ENCODE assay signal across 1 cellular context in genomic region chr2:86204458-86204857, GRCh38.
TF ChIP-seq lines count a peak whose summit lies in the region.

No MANE protein-coding gene starts in this region.

TF ChIP-seq in K562, 482 proteins besides CTCF, POLR2A, EP300 and RAD21 (continued from another document and continues in another):
- TF ChIP-seq, protein P1, sequence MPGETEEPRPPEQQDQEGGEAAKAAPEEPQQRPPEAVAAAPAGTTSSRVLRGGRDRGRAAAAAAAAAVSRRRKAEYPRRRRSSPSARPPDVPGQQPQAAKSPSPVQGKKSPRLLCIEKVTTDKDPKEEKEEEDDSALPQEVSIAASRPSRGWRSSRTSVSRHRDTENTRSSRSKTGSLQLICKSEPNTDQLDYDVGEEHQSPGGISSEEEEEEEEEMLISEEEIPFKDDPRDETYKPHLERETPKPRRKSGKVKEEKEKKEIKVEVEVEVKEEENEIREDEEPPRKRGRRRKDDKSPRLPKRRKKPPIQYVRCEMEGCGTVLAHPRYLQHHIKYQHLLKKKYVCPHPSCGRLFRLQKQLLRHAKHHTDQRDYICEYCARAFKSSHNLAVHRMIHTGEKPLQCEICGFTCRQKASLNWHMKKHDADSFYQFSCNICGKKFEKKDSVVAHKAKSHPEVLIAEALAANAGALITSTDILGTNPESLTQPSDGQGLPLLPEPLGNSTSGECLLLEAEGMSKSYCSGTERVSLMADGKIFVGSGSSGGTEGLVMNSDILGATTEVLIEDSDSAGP (CRISPR knock-in tag; IDR thresholded peaks at IDR 0.05): no peak
- TF ChIP-seq FOXP4 (CRISPR knock-in tag; IDR thresholded peaks at IDR 0.05; ENCODE audit: borderline replicate concordance) (no peak), TAL1 (IDR thresholded peaks at IDR 0.05) (peak; percentile 74), MTA3 (IDR thresholded peaks at IDR 0.05; ENCODE audit: borderline replicate concordance) (no peak; the same call in 1 of the 2 replicates), DEAF1 (CRISPR knock-in tag; IDR thresholded peaks at IDR 0.05) (no peak), ETV5 (CRISPR knock-in tag; IDR thresholded peaks at IDR 0.05; ENCODE audit: low read depth) (peak; percentile 73; the same call in 1 of the 2 replicates), ILF3 (IDR thresholded peaks at IDR 0.05; ENCODE audit: borderline replicate concordance) (no peak), PHF20 (IDR thresholded peaks at IDR 0.05; ENCODE audit: partially characterized antibody) (no peak), TCF3 (CRISPR knock-in tag; IDR thresholded peaks at IDR 0.05) (peak; percentile 81), ZBTB5 (IDR thresholded peaks at IDR 0.05) (no peak), MAFF (IDR thresholded peaks at IDR 0.05; ENCODE audit: low read length) (no peak), HDAC1 (IDR thresholded peaks at IDR 0.05) (peak in 1 of 2 experiments; percentile 70; a peak in 2 of 4 replicates), SMARCC2 (IDR thresholded peaks at IDR 0.05; ENCODE audit: low read depth) (peak; percentile 26; the same call in 1 of the 2 replicates), BRCA1 (IDR thresholded peaks at IDR 0.05) (no peak), BRCA1 (CRISPR knock-in tag; IDR thresholded peaks at IDR 0.05) (no peak), HDAC6 (IDR thresholded peaks at IDR 0.05; ENCODE audit: low read depth, low read length) (no peak), NCOA4 (IDR thresholded peaks at IDR 0.05; ENCODE audit: partially characterized antibody) (peak; percentile 34), NBN (IDR thresholded peaks at IDR 0.05; ENCODE audit: low read depth) (peak; percentile 71; the same call in 1 of the 2 replicates), ZKSCAN8 (CRISPR knock-in tag; IDR thresholded peaks at IDR 0.05) (no peak), ZNF75A (CRISPR knock-in tag; IDR thresholded peaks at IDR 0.05) (no peak), TRIM28 (IDR thresholded peaks at IDR 0.05) (no peak), MAZ (CRISPR knock-in tag; conservative IDR thresholded peaks at IDR 0.05 in 1 of 2, IDR thresholded peaks at IDR 0.05 in 1 of 2) (peak in 1 of 2 experiments; percentile 46; a peak in 1 of 4 replicates), CCNT2 (IDR thresholded peaks at IDR 0.05; ENCODE audit: borderline replicate concordance, extremely low read depth, insufficient read length, low read depth, low read length) (peak; percentile 52), POLR2AphosphoS5 (IDR thresholded peaks at IDR 0.05; ENCODE audit: control insufficient read depth, insufficient read depth, low read depth, low read length) (peak; percentile 56; the same call in 1 of the 2 replicates), ZNF175 (CRISPR knock-in tag; IDR thresholded peaks at IDR 0.05; ENCODE audit: low read depth) (no peak), NELFE (IDR thresholded peaks at IDR 0.05; ENCODE audit: insufficient read depth, insufficient read length) (no peak), ZNF384 (IDR thresholded peaks at IDR 0.05; ENCODE audit: low read depth, low read length) (peak; percentile 31; the same call in 1 of the 2 replicates), ZNF23 (CRISPR knock-in tag; IDR thresholded peaks at IDR 0.05) (no peak), HDAC2 (IDR thresholded peaks at IDR 0.05) (peak; percentile 85), SETDB1 (IDR thresholded peaks at IDR 0.05; ENCODE audit: low read length) (no peak), ARNT (IDR thresholded peaks at IDR 0.05) (no peak), XRCC5 (IDR thresholded peaks at IDR 0.05; ENCODE audit: low read depth, low read length) (no peak), NFXL1 (CRISPR knock-in tag; IDR thresholded peaks at IDR 0.05) (no peak), ETS2 (tag; IDR thresholded peaks at IDR 0.05; ENCODE audit: borderline replicate concordance, poor library complexity, severe bottlenecking) (no peak), CXXC5 (CRISPR knock-in tag; IDR thresholded peaks at IDR 0.05) (peak; percentile 51), NONO (IDR thresholded peaks at IDR 0.05; ENCODE audit: low read depth in 2 of 2, low read length in 1 of 2) (no peak), CBX1 (IDR thresholded peaks at IDR 0.05; ENCODE audit: low read depth) (no peak), IFI16 (CRISPR knock-in tag; IDR thresholded peaks at IDR 0.05) (no peak), ZNF121 (CRISPR knock-in tag; conservative IDR thresholded peaks at IDR 0.05) (no peak), RCOR1 (IDR thresholded peaks at IDR 0.05; ENCODE audit: borderline replicate concordance in 1 of 2, low read depth in 2 of 2, low read length in 2 of 2) (peak; percentile 67 to 94; a peak in 3 of 4 replicates), MTA2 (IDR thresholded peaks at IDR 0.05; ENCODE audit: low read depth) (peak; percentile 58), NEUROD1 (IDR thresholded peaks at IDR 0.05; ENCODE audit: borderline replicate concordance, low read depth, low read length, partially characterized antibody) (peak; percentile 44), ZNF717 (CRISPR knock-in tag; IDR thresholded peaks at IDR 0.05) (no peak), ZNF707 (CRISPR knock-in tag; conservative IDR thresholded peaks at IDR 0.05) (no peak), NFIC (IDR thresholded peaks at IDR 0.05) (peak; percentile 52; the same call in 1 of the 2 replicates), NR2C2 (CRISPR knock-in tag; IDR thresholded peaks at IDR 0.05) (no peak), NR2C2 (tag; IDR thresholded peaks at IDR 0.05) (peak; percentile 55; the same call in 1 of the 2 replicates), EZH2 (IDR thresholded peaks at IDR 0.05; ENCODE audit: borderline replicate concordance, low read depth, low read length) (no peak), CEBPG (CRISPR knock-in tag; IDR thresholded peaks at IDR 0.05) (no peak), CEBPG (tag; conservative IDR thresholded peaks at IDR 0.05 in 1 of 2, IDR thresholded peaks at IDR 0.05 in 1 of 2) (no peak), SOX6 (IDR thresholded peaks at IDR 0.05) (peak; percentile 50), TAF1 (IDR thresholded peaks at IDR 0.05; ENCODE audit: control insufficient read depth, extremely low read depth, insufficient read depth, low read length, severe bottlenecking) (no peak), ZNF140 (CRISPR knock-in tag; IDR thresholded peaks at IDR 0.05) (no peak), ZZZ3 (IDR thresholded peaks at IDR 0.05) (no peak), CREB1 (IDR thresholded peaks at IDR 0.05) (peak; percentile 26; the same call in 1 of the 2 replicates), CREB1 (CRISPR knock-in tag; IDR thresholded peaks at IDR 0.05) (no peak)
- TF ChIP-seq, protein P2, sequence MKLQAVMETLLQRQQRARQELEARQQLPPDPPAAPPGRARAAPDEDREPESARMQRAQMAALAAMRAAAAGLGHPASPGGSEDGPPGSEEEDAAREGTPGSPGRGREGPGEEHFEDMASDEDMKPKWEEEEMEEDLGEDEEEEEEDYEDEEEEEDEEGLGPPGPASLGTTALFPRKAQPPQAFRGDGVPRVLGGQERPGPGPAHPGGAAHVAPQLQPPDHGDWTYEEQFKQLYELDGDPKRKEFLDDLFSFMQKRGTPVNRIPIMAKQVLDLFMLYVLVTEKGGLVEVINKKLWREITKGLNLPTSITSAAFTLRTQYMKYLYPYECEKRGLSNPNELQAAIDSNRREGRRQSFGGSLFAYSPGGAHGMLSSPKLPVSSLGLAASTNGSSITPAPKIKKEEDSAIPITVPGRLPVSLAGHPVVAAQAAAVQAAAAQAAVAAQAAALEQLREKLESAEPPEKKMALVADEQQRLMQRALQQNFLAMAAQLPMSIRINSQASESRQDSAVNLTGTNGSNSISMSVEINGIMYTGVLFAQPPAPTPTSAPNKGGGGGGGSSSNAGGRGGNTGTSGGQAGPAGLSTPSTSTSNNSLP (IDR thresholded peaks at IDR 0.05; ENCODE audit: borderline replicate concordance, low read depth, low read length): peak; percentile 76; the same call in 1 of the 2 replicates
- TF ChIP-seq, protein P3, sequence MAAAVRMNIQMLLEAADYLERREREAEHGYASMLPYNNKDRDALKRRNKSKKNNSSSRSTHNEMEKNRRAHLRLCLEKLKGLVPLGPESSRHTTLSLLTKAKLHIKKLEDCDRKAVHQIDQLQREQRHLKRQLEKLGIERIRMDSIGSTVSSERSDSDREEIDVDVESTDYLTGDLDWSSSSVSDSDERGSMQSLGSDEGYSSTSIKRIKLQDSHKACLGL (CRISPR knock-in tag; IDR thresholded peaks at IDR 0.05; ENCODE audit: borderline replicate concordance, poor library complexity, severe bottlenecking): no peak
- TF ChIP-seq, protein P4, sequence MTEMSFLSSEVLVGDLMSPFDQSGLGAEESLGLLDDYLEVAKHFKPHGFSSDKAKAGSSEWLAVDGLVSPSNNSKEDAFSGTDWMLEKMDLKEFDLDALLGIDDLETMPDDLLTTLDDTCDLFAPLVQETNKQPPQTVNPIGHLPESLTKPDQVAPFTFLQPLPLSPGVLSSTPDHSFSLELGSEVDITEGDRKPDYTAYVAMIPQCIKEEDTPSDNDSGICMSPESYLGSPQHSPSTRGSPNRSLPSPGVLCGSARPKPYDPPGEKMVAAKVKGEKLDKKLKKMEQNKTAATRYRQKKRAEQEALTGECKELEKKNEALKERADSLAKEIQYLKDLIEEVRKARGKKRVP (CRISPR knock-in tag; IDR thresholded peaks at IDR 0.05): no peak
- TF ChIP-seq, protein P5, sequence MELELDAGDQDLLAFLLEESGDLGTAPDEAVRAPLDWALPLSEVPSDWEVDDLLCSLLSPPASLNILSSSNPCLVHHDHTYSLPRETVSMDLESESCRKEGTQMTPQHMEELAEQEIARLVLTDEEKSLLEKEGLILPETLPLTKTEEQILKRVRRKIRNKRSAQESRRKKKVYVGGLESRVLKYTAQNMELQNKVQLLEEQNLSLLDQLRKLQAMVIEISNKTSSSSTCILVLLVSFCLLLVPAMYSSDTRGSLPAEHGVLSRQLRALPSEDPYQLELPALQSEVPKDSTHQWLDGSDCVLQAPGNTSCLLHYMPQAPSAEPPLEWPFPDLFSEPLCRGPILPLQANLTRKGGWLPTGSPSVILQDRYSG (tag; conservative IDR thresholded peaks at IDR 0.05; ENCODE audit: low read depth): no peak
- TF ChIP-seq, protein P6, sequence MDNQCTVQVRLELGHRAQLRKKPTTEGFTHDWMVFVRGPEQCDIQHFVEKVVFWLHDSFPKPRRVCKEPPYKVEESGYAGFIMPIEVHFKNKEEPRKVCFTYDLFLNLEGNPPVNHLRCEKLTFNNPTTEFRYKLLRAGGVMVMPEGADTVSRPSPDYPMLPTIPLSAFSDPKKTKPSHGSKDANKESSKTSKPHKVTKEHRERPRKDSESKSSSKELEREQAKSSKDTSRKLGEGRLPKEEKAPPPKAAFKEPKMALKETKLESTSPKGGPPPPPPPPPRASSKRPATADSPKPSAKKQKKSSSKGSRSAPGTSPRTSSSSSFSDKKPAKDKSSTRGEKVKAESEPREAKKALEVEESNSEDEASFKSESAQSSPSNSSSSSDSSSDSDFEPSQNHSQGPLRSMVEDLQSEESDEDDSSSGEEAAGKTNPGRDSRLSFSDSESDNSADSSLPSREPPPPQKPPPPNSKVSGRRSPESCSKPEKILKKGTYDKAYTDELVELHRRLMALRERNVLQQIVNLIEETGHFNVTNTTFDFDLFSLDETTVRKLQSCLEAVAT (IDR thresholded peaks at IDR 0.05): peak in 1 of 2 experiments; percentile 99; a peak in 2 of 4 replicates
- TF ChIP-seq, protein P7, sequence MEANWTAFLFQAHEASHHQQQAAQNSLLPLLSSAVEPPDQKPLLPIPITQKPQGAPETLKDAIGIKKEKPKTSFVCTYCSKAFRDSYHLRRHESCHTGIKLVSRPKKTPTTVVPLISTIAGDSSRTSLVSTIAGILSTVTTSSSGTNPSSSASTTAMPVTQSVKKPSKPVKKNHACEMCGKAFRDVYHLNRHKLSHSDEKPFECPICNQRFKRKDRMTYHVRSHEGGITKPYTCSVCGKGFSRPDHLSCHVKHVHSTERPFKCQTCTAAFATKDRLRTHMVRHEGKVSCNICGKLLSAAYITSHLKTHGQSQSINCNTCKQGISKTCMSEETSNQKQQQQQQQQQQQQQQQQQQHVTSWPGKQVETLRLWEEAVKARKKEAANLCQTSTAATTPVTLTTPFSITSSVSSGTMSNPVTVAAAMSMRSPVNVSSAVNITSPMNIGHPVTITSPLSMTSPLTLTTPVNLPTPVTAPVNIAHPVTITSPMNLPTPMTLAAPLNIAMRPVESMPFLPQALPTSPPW (CRISPR knock-in tag; IDR thresholded peaks at IDR 0.05): peak; percentile 46; the same call in 1 of the 2 replicates
